In the genomic region with DNA sequence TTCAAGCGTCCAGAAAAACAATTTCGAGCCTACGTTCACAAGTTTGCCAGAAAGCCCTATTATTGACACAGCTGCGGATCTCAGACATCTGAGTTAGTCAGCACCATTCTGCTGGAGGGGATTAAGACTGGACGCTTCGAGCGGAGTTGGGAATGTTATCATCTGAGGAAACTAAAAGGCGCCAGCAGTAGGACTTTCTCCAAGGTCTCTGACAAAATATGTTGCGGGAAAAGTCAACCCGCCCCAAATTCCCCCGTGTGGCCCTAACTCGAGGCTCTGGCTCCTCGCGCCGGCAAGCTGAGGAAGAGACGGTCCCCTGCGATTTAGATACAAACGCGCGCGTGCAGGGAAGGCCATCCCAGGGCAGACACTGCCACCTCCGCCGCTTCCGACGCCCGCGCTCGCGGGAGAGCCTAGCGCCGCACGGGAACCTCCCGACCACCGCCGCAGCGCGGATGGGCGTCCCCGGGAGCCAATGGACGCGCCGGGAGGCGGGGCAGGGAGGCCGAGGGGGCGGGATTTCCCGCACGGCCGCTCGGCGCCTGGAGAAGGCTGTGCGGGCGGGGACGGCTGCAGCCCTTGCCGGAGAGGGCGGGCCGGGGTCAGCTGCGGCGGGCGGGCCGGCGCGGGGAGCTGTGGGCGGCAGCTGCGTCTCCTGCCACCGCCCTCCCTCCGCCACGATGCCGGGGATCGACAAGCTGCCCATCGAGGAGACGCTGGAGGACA, we compare ENCODE assay signal across 8 cellular contexts. TPM values are rescaled to one million over a fixed set of nuclear protein-coding genes. Genes with fewer than 3 reads are reported as not detected.
DNase-seq lines count a peak whose midpoint lies in the region; ATAC-seq, FAIRE-seq and TF ChIP-seq lines count a peak whose summit lies in the region.

Gene APPL1, plus strand, starts transcription at position 526 of the 726 bp plus-strand sequence. Its CDS starts 155 bp downstream, at position 681.

- TF ChIP-seq POLR2A in H1 (IDR thresholded peaks at IDR 0.05; ENCODE audit: control extremely low read depth in 1 of 2, low read depth in 2 of 2, low read length in 2 of 2) = peak; percentile 88 to 90

- no peaks in the 10 kb centered on the region for H3K36me3 ChIP-seq in CD8-positive, alpha-beta memory T cell (ENCODE audit: insufficient read depth, low read length)
- H3K36me3 ChIP-seq in H1 (ENCODE audit: control insufficient read depth in 2 of 4, insufficient read depth in 4 of 4, low read length in 3 of 4) (no peaks in the 10 kb centered on the region), mesenchymal stem cell (ENCODE audit: control insufficient read depth in 1 of 2, insufficient read depth in 2 of 2, low read depth in 1 of 2, low read length in 2 of 2) (no peaks in the 10 kb centered on the region)

- H3K79me2 ChIP-seq in H1 (ENCODE audit: control insufficient read depth in 1 of 2, insufficient read depth in 2 of 2, low read length in 2 of 2) = peaks cover 0 to 25% of the 10 kb centered on the region in 2 experiments; a peak in 2 of 4 replicates

- H4K91ac ChIP-seq in H1 (replicated peaks; ENCODE audit: insufficient read length, low read length) (peak within 1 kb of the TSS; percentile 87), mesenchymal stem cell (ENCODE audit: low read length) (peak within 1 kb of the TSS; percentile 90)

- peak within 1 kb of the TSS; percentile 47 to 87 (median 68) for H3K9ac ChIP-seq in H1 (replicated peaks in 1 of 4; ENCODE audit: extremely low read depth in 1 of 4, low read depth in 3 of 4, low read length in 3 of 4)
- peak within 1 kb of the TSS; percentile 93 for H3K9ac ChIP-seq in mesenchymal stem cell (ENCODE audit: low read length)

- H2BK120ac ChIP-seq in H1 (replicated peaks; ENCODE audit: low read depth, low read length) (no peak within 1 kb of the TSS), mesenchymal stem cell (ENCODE audit: low read depth, low read length) (peak within 1 kb of the TSS; percentile 79)

- H2BK15ac ChIP-seq in H1 (ENCODE audit: low read length) (no peak within 1 kb of the TSS; the same call in 1 of the 2 replicates), mesenchymal stem cell (ENCODE audit: low read depth, poor library complexity, severe bottlenecking) (peak within 1 kb of the TSS; percentile 89)

- H3K9me3 Mint-ChIP-seq in CD8-positive, alpha-beta memory T cell = no peaks in the 10 kb centered on the region
- no peaks in the 10 kb centered on the region for H3K9me3 Mint-ChIP-seq in activated CD8-positive, alpha-beta memory T cell treated with anti-CD3 and anti-CD28 coated beads, Interleukin-2, amount 10 ng/mL, durations not matched to agents 7 days and 5 days (ENCODE audit: low read depth)

- H4K20me1 ChIP-seq in H1 (replicated peaks in 1 of 2; ENCODE audit: control insufficient read depth in 1 of 2, insufficient read depth in 2 of 2, low read length in 2 of 2) = peaks cover 2 to 3% of the 10 kb centered on the region in 2 experiments

- FAIRE-seq in H1 (lab: Jason Lieb, UNC) = no peak

- H2AFZ ChIP-seq in H1 (ENCODE audit: low read length) (peak within 1 kb of the TSS; percentile 78; the same call in 1 of the 2 replicates), mesenchymal stem cell (ENCODE audit: low read depth, low read length) (peak within 1 kb of the TSS; percentile 94)

- H3K9me3 ChIP-seq in CD8-positive, alpha-beta memory T cell (ENCODE audit: low read length) = no peaks in the 10 kb centered on the region
- no peaks in the 10 kb centered on the region for H3K9me3 ChIP-seq in H1 (ENCODE audit: insufficient read depth in 2 of 2, low read depth in 1 of 2, low read length in 1 of 2)
- no peaks in the 10 kb centered on the region for H3K9me3 ChIP-seq in mesenchymal stem cell (ENCODE audit: control insufficient read depth, low read length)

- peaks cover 15 to 42% (median 31%) of the 10 kb centered on the region in 3 donors for H3K4me1 Mint-ChIP-seq in CD8-positive, alpha-beta memory T cell
- H3K4me1 Mint-ChIP-seq in activated CD8-positive, alpha-beta memory T cell treated with anti-CD3 and anti-CD28 coated beads, Interleukin-2, amount 10 ng/mL, durations not matched to agents 7 days and 5 days = peaks cover 34% of the 10 kb centered on the region

- peaks cover 0 to 9% (median 0%) of the 10 kb centered on the region in 3 donors for H3K36me3 Mint-ChIP-seq in CD8-positive, alpha-beta memory T cell
- peaks cover 2% of the 10 kb centered on the region for H3K36me3 Mint-ChIP-seq in activated CD8-positive, alpha-beta memory T cell treated with anti-CD3 and anti-CD28 coated beads, Interleukin-2, amount 10 ng/mL, durations not matched to agents 7 days and 5 days

- peak within 1 kb of the TSS; percentile 47 for H3K56ac ChIP-seq in H1 (replicated peaks; ENCODE audit: insufficient read length, low read depth, low read length)

- peak; percentile 96 for ATAC-seq in GM19397 (IDR thresholded peaks at IDR 0.05; ENCODE audit: unreplicated experiment)
- ATAC-seq in HG03565 (IDR thresholded peaks at IDR 0.05; ENCODE audit: unreplicated experiment) = peak; percentile 84
- peak; percentile 95 for ATAC-seq in activated CD8-positive, alpha-beta memory T cell treated with anti-CD3 and anti-CD28 coated beads, Interleukin-2, amount 10 ng/mL, durations not matched to agents 7 days and 5 days

- H3K18ac ChIP-seq in H1 (ENCODE audit: extremely low read depth, low read length) (peak within 1 kb of the TSS; percentile 71; the same call in 1 of the 2 replicates), mesenchymal stem cell (ENCODE audit: low read depth in 1 of 2, low read length in 2 of 2) (peak within 1 kb of the TSS; percentile 93 to 98)

- H4K5ac ChIP-seq in H1 (ENCODE audit: insufficient read length, low read depth, low read length) = peak within 1 kb of the TSS; percentile 92

- no peak for TF ChIP-seq CTCF in H1 (IDR thresholded peaks at IDR 0.05; ENCODE audit: control extremely low read depth in 1 of 3, insufficient read depth in 1 of 3, low read depth in 1 of 3, low read length in 3 of 3)

- TF ChIP-seq RAD21 in H1 (IDR thresholded peaks at IDR 0.05 in 1 of 2, conservative IDR thresholded peaks at IDR 0.05 in 1 of 2; ENCODE audit: low read depth in 2 of 2, low read length in 2 of 2) = no peak; a peak in 1 of 4 replicates

- no peaks in the 10 kb centered on the region for H3K79me1 ChIP-seq in H1 (ENCODE audit: low read depth, low read length)
- H3K79me1 ChIP-seq in mesenchymal stem cell (replicated peaks; ENCODE audit: low read length, poor library complexity, severe bottlenecking) = peaks cover 8% of the 10 kb centered on the region

- peak within 1 kb of the TSS; percentile 45 for H3K27ac ChIP-seq in CD8-positive, alpha-beta memory T cell (ENCODE audit: low read depth, low read length)
- H3K27ac ChIP-seq in H1 (ENCODE audit: low read depth, low read length) (0 out of 2 replicates have a peak within 1 kb of the TSS, but pooled peaks have one; percentile 3), mesenchymal stem cell (ENCODE audit: low read length, poor library complexity, severe bottlenecking) (peak within 1 kb of the TSS; percentile 94)

- H2BK12ac ChIP-seq in H1 (ENCODE audit: low read depth, low read length) (no peak within 1 kb of the TSS), mesenchymal stem cell (ENCODE audit: low read length in 2 of 2) (peak within 1 kb of the TSS in 1 of 2 experiments; percentile 67)

- no peak within 1 kb of the TSS for H2AK5ac ChIP-seq in H1 (ENCODE audit: low read depth, low read length)
- H2AK5ac ChIP-seq in mesenchymal stem cell (ENCODE audit: low read length, severe bottlenecking) = no peak within 1 kb of the TSS

- H3K4me3 Mint-ChIP-seq in CD8-positive, alpha-beta memory T cell = peak within 1 kb of the TSS; percentile 90 to 96 (median 93)
- H3K4me3 Mint-ChIP-seq in activated CD8-positive, alpha-beta memory T cell treated with anti-CD3 and anti-CD28 coated beads, Interleukin-2, amount 10 ng/mL, durations not matched to agents 7 days and 5 days = peak within 1 kb of the TSS; percentile 93

- H3K23ac ChIP-seq in H1 (ENCODE audit: insufficient read length) (no peak within 1 kb of the TSS), mesenchymal stem cell (ENCODE audit: low read length in 2 of 2) (peak within 1 kb of the TSS; percentile 60 to 93)

- peak within 1 kb of the TSS; percentile 94; the same call in 1 of the 2 replicates for H4K8ac ChIP-seq in H1 (ENCODE audit: extremely low read depth, insufficient read depth, low read length)
- H4K8ac ChIP-seq in mesenchymal stem cell (ENCODE audit: low read length) = peak within 1 kb of the TSS; percentile 97

- H3K4me2 ChIP-seq in H1 (ENCODE audit: insufficient read depth in 1 of 2, low read depth in 2 of 2, low read length in 2 of 2) (peak within 1 kb of the TSS; percentile 71 to 80), mesenchymal stem cell (ENCODE audit: low read length, poor library complexity, severe bottlenecking) (peak within 1 kb of the TSS; percentile 88)

- H3K4me3 ChIP-seq in CD8-positive, alpha-beta memory T cell (ENCODE audit: low read length) = peak within 1 kb of the TSS; percentile 93
- H3K4me3 ChIP-seq in H1 (ENCODE audit: extremely low read depth in 1 of 4, insufficient read depth in 2 of 4, low read depth in 3 of 4, low read length in 4 of 4) = peak within 1 kb of the TSS; percentile 70 to 91 (median 82)
- H3K4me3 ChIP-seq in mesenchymal stem cell (ENCODE audit: insufficient read depth in 1 of 2, low read depth in 1 of 2, low read length in 2 of 2) = peak within 1 kb of the TSS; percentile 98 to 99

- TF ChIP-seq EP300 in H1 (IDR thresholded peaks at IDR 0.05; ENCODE audit: borderline replicate concordance in 1 of 2, low read depth in 2 of 2, low read length in 2 of 2) = no peak

- H3K27me3 ChIP-seq in CD8-positive, alpha-beta memory T cell (ENCODE audit: insufficient read depth, low read length, poor library complexity, severe bottlenecking) = no peaks in the 10 kb centered on the region
- H3K27me3 ChIP-seq in H1 (replicated peaks in 1 of 4; ENCODE audit: control insufficient read depth in 3 of 4, extremely low read depth in 1 of 4, insufficient read depth in 3 of 4, low read length in 3 of 4) (peaks cover 0 to 2% (median 0%) of the 10 kb centered on the region in 4 experiments; a peak in 1 of 7 replicates), mesenchymal stem cell (ENCODE audit: control insufficient read depth in 1 of 2, insufficient read depth in 1 of 2, low read length in 2 of 2) (no peaks in the 10 kb centered on the region)

- H3K23me2 ChIP-seq in H1 (ENCODE audit: low read depth, low read length) = peaks cover 5% of the 10 kb centered on the region; the same call in 1 of the 2 replicates

- H2BK20ac ChIP-seq in H1 (ENCODE audit: low read length) = no peak within 1 kb of the TSS

- POLR2A ChIA-PET in CD8-positive, alpha-beta memory T cell (lab: Charles Lee) = interaction anchor here (0.5 to 1.0 kb wide), 4 partner anchors 170 to 698 kb away, joined by 3 read pairs; partner anchors contain the start of genes DENND6A and TASOR
- POLR2A ChIA-PET in H1 (lab: Charles Lee; ENCODE audit: partially characterized antibody) = interaction anchor here (0.6 to 1.6 kb wide), 4 partner anchors 10 to 169 kb away, joined by 3 read pairs; no protein-coding TSS in a partner anchor

- CTCF ChIA-PET in CD8-positive, alpha-beta memory T cell (lab: Charles Lee) = interaction anchor here (1.0 to 3.0 kb wide), 3 partner anchors 16 to 370 kb away, joined by 3 to 9 read pairs (median 3); partner anchors contain the start of gene ARF4
- CTCF ChIA-PET in activated CD8-positive, alpha-beta memory T cell treated with anti-CD3 and anti-CD28 coated beads, Interleukin-2, amount 10 ng/mL, durations not matched to agents 7 days and 5 days (lab: Charles Lee) = interaction anchor here (0.8 to 2.7 kb wide), 3 partner anchors 57 to 1079 kb away, joined by 3 to 15 read pairs (median 3); partner anchors contain the start of genes HTD2 and RPP14
- CTCF ChIA-PET in H1 (lab: Charles Lee; ENCODE audit: partially characterized antibody) = interaction anchor here (0.7 to 3.2 kb wide), 6 partner anchors 28 to 127 kb away, joined by 3 to 23 read pairs (median 3); partner anchors contain the start of gene HESX1

- H3K27ac Mint-ChIP-seq in CD8-positive, alpha-beta memory T cell = peak within 1 kb of the TSS; percentile 42 to 96 (median 88)
- H3K27ac Mint-ChIP-seq in activated CD8-positive, alpha-beta memory T cell treated with anti-CD3 and anti-CD28 coated beads, Interleukin-2, amount 10 ng/mL, durations not matched to agents 7 days and 5 days = peak within 1 kb of the TSS; percentile 81

- H3K4ac ChIP-seq in H1 (replicated peaks; ENCODE audit: insufficient read length, low read depth, low read length) (no peak within 1 kb of the TSS), mesenchymal stem cell (ENCODE audit: low read depth in 1 of 2, low read length in 2 of 2) (peak within 1 kb of the TSS; percentile 81 to 91)

- H3K4me1 ChIP-seq in CD8-positive, alpha-beta memory T cell (ENCODE audit: insufficient read depth, low read length) = peaks cover 17% of the 10 kb centered on the region
- H3K4me1 ChIP-seq in H1 (replicated peaks in 1 of 4; ENCODE audit: control insufficient read depth in 3 of 4, insufficient read depth in 4 of 4, low read length in 3 of 4) (peaks cover 0 to 3% (median 1%) of the 10 kb centered on the region in 4 experiments; a peak in 2 of 7 replicates), mesenchymal stem cell (ENCODE audit: control insufficient read depth, insufficient read depth, low read depth, low read length) (peaks cover 4% of the 10 kb centered on the region)

- H3K27me3 Mint-ChIP-seq in CD8-positive, alpha-beta memory T cell = peaks cover 0 to 1% of the 10 kb centered on the region in 2 donors
- H3K27me3 Mint-ChIP-seq in activated CD8-positive, alpha-beta memory T cell treated with anti-CD3 and anti-CD28 coated beads, Interleukin-2, amount 10 ng/mL, durations not matched to agents 7 days and 5 days = peaks cover 5% of the 10 kb centered on the region

- WGBS in H1 (ENCODE audit: extremely low coverage in 1 of 2, insufficient coverage in 1 of 2, insufficient read length in 1 of 2, insufficient replicate concordance in 2 of 2, low coverage in 1 of 2, low lambda C conversion rate in 2 of 2, missing lambda C conversion rate in 1 of 2), 2 experiments = 1% methylated on average over 56 of the region's 71 CpGs; no CpG with 5 or more reads in 1 of the 2 experiments
- WGBS in mesenchymal stem cell = under 1% methylated on average over 50 of the region's 71 CpGs

- H2BK5ac ChIP-seq in H1 (ENCODE audit: low read depth, low read length) = 0 out of 2 replicates have a peak within 1 kb of the TSS, but pooled peaks have one; percentile 44
- H2BK5ac ChIP-seq in mesenchymal stem cell (ENCODE audit: low read depth, low read length, poor library complexity, severe bottlenecking) = peak within 1 kb of the TSS; percentile 85

- peak; percentile 81 to 88 (median 86) for DNase-seq in CD8-positive, alpha-beta memory T cell
- DNase-seq in NOMO-1 treated with DMSO at 0.1 percent for 48 hours (lab: John Stamatoyannopoulos, UW; ENCODE audit: unreplicated experiment) (peak; percentile 89), H1 (ENCODE audit: low read depth in 1 of 2, low spot score in 2 of 2) (peak; percentile 64 to 98), mesenchymal stem cell (peak; percentile 91)
- DNase-seq in activated CD8-positive, alpha-beta memory T cell treated with anti-CD3 and anti-CD28 coated beads, Interleukin-2, amount 10 ng/mL, durations not matched to agents 7 days and 5 days = peak; percentile 92
- DNase-seq in stimulated activated CD8-positive, alpha-beta memory T cell treated with anti-CD3 and anti-CD28 coated beads, Interleukin-12 subunit alpha, Interleukin-12 subunit beta, amount 100 ng/mL, for 24 hours (ENCODE audit: extremely low read depth) = peak; percentile 79

- H3K14ac ChIP-seq in H1 (ENCODE audit: insufficient read length) (no peak within 1 kb of the TSS), mesenchymal stem cell (ENCODE audit: low read length in 2 of 2) (peak within 1 kb of the TSS in 1 of 2 experiments; percentile 85)

RNA-seq across cellular contexts. Expression of gene APPL1, which starts in this region (rescaled TPM):
- 10 to 100 TPM; 35.9 to 36.1 TPM for total RNA-seq in CD8-positive, alpha-beta memory T cell
- 43.5 TPM for polyA plus RNA-seq in CD8-positive, alpha-beta memory T cell
- 10 to 100 TPM; 31.3 to 34.4 TPM for total RNA-seq in activated CD8-positive, alpha-beta memory T cell treated with anti-CD3 and anti-CD28 coated beads, Interleukin-2, amount 10 ng/mL, durations not matched to agents 7 days and 5 days
- total RNA-seq in H1 (2021; fragmentation: NEBNext Ultra II Directional; extraction: Animal tissue kit (Norgen Biotek cat#: 25700)) = 30.7 and 34.4 TPM in 2 replicates
- 5.9 and 9.4 TPM in 2 replicates for polyA plus RNA-seq in H1 (2011; rRNA removed)
- polyA plus RNA-seq in H1 (2011; cell fraction: cytosol; rRNA removed) = 9.1 TPM
- 13.0 TPM for polyA plus RNA-seq in H1 (2011; cell fraction: nucleus; rRNA removed)
- polyA plus RNA-seq in H1 (2012, experiment 1 of 2) = 9.3 to 22.5 TPM (median 12.6 TPM) in 4 replicates
- 0.76 TPM for polyA plus RNA-seq in H1 (2012, experiment 2 of 2)
- polyA plus RNA-seq in H1 (2013, experiment 1 of 2) = 25.9 TPM
- 28.4 TPM for polyA plus RNA-seq in H1 (2013, experiment 2 of 2)
- 36.2 and 40.6 TPM in 2 replicates for polyA minus RNA-seq in H1 (2011; rRNA and poly(A)+ RNA removed)
- 24.8 TPM for polyA minus RNA-seq in H1 (2011; cell fraction: cytosol; rRNA and poly(A)+ RNA removed)
- polyA minus RNA-seq in H1 (2011; cell fraction: nucleus; rRNA and poly(A)+ RNA removed) = 68.4 TPM
- 14.7 TPM for polyA plus RNA-seq in mesenchymal stem cell (2013, experiment 1 of 2)
- polyA plus RNA-seq in mesenchymal stem cell (2013, experiment 2 of 2) = 15.8 TPM

Comparison
In these comparisons a context has a peak if more than half of its experiments do, and no peak if none do; other contexts are left out.
1. Peak in every context shown above with its lines: DNase-seq, ATAC-seq, H3K4me3 ChIP-seq and H3K27ac ChIP-seq.
2. H3K27ac ChIP-seq: peak in every context shown above with its lines; median percentile 94 in mesenchymal stem cell; 45 in CD8-positive, alpha-beta memory T cell; 3 in H1.